Comparison of ENCODE assay signal across 12 cellular contexts in the genomic region with DNA sequence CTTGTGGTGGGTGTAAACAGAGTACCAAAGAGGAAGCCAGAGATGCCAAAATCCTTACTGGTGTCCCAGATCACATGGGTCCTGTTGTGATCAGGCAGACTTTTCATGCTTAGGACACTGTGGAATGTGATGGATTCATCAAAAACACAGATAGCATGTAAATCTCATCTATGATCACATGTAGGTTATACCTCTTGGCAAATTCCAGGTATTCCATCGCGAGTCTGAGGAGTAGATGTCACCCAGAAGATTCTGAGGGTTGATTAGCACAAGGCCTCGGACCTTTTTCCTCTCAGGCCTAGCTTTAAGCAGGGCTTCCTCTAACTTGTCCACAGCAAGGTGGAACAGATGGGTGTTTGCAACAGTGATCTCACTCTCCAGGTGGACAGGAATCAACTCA. TPM values are rescaled to one million over a fixed set of nuclear protein-coding genes. Genes with fewer than 3 reads are reported as not detected.
"Had no signal": no experiment of that assay in that cellular context is flagged by ENCODE, and none has a peak within 500 bp of the region (broad histone marks: within the 10 kb centered on the region; RNA-seq: fewer than 3 reads in every experiment).

No MANE protein-coding gene starts in this region.

- FAIRE-seq: H1, H54 had no signal

- H3K9me3 Mint-ChIP-seq: H9, HFFc6 had no signal

- H3K36me3 ChIP-seq: HAP-1 had no signal

- DNase-seq: GM23248, GOT3, H7, H9, HCEC 1CT, HFFc6 had no signal

- H3K4me3 Mint-ChIP-seq: GM23338, H9, HFFc6 had no signal

- ATAC-seq: GM23338, HCT116 had no signal

- H3K9ac ChIP-seq: GM23248 had no signal

- H3K9me3 ChIP-seq: HAP-1 had no signal

- H3K4me2 ChIP-seq: GM23338 had no signal

- H3K27ac ChIP-seq: GM23248 had no signal

- H3K4me3 ChIP-seq: GM23248, GM23338, HAP-1 had no signal

- H2AFZ ChIP-seq: GM23248, GM23338 had no signal

- H3K27ac Mint-ChIP-seq: GM23338, H9, HFFc6 had no signal

RNA-seq across cellular contexts. Expression of gene CAGE1, which starts 48.3 kb away (rescaled TPM):
- total RNA-seq: GM23248, H4 had no signal
- polyA plus RNA-seq: GM23248, GM23338, H1 had no signal
